ENCODE assay signal across 3 cellular contexts in genomic region chr1:248645178-248645577, GRCh38. TPM values are rescaled to one million over a fixed set of nuclear protein-coding genes. Genes with fewer than 3 reads are reported as not detected.
"Had no signal": no experiment of that assay in that cellular context is flagged by ENCODE, and none has a peak within 500 bp of the region (broad histone marks: within the 10 kb centered on the region; RNA-seq: fewer than 3 reads in every experiment).

TSS of gene OR2T35 (minus strand) at chr1:248645278. CDS start at chr1:248639258, 6,020 bp downstream.

RNA-seq across cellular contexts. Expression of gene OR2T35, which starts in this region (rescaled TPM):
- total RNA-seq: LHCN-M2, M059J, NCI-H460 had no signal
